Comparison of ENCODE assay signal across 35 cellular contexts in genomic region chrX:21812628-21813027, GRCh38. TPM values are rescaled to one million over a fixed set of nuclear protein-coding genes. Genes with fewer than 3 reads are reported as not detected.
"Had no signal": no experiment of that assay in that cellular context is flagged by ENCODE, and none has a peak within 500 bp of the region (broad histone marks: within the 10 kb centered on the region; RNA-seq: fewer than 3 reads in every experiment).

No MANE protein-coding gene starts in this region.

- H3K4me3 Mint-ChIP-seq: activated CD4-positive, alpha-beta T cell treated with anti-CD3 and anti-CD28 coated beads, Interleukin-2, amount 10 ng/mL, durations not matched to agents 24 days and 14 days; activated CD8-positive, alpha-beta T cell treated with anti-CD3 and anti-CD28 coated beads for 36 hours; activated naive CD4-positive, alpha-beta T cell treated with anti-CD3 and anti-CD28 coated beads, Interleukin-2, amount 10 ng/mL, durations not matched to agents 7 days and 5 days; activated naive CD8-positive, alpha-beta T cell; activated naive CD8-positive, alpha-beta T cell treated with anti-CD3 and anti-CD28 coated beads, Interleukin-2, amount 50 U/mL, for 24 hours; activated T-cell treated with anti-CD3 and anti-CD28 coated beads, Interleukin-2, amount 50 U/mL, for 4 hours; brain had no signal

- H3K27ac Mint-ChIP-seq: activated CD4-positive, alpha-beta T cell treated with anti-CD3 and anti-CD28 coated beads, Interleukin-2, amount 10 ng/mL, durations not matched to agents 24 days and 14 days; activated CD8-positive, alpha-beta T cell treated with anti-CD3 and anti-CD28 coated beads for 36 hours; activated naive CD4-positive, alpha-beta T cell treated with anti-CD3 and anti-CD28 coated beads, Interleukin-2, amount 10 ng/mL, durations not matched to agents 7 days and 5 days; activated naive CD8-positive, alpha-beta T cell; activated naive CD8-positive, alpha-beta T cell treated with anti-CD3 and anti-CD28 coated beads, Interleukin-2, amount 50 U/mL, for 24 hours; brain had no signal

- H3K27ac ChIP-seq: SJCRH30, SK-N-MC, WERI-Rb-1 had no signal

- DNase-seq: activated CD4-positive, alpha-beta T cell treated with anti-CD3 and anti-CD28 coated beads, Interleukin-2, amount 10 ng/mL, durations not matched to agents 24 days and 14 days; activated CD4-positive, alpha-beta T cell treated with anti-CD3 and anti-CD28 coated beads, Interleukin-2, amount 50 U/mL, for 4 hours; activated CD8-positive, alpha-beta T cell treated with anti-CD3 and anti-CD28 coated beads for 36 hours; activated effector memory CD4-positive, alpha-beta T cell treated with Interleukin-2 at 50 U/mL for 16 hours; activated naive CD4-positive, alpha-beta T cell treated with anti-CD3 and anti-CD28 coated beads, Interleukin-2, amount 10 ng/mL, durations not matched to agents 7 days and 5 days; activated naive CD8-positive, alpha-beta T cell treated with anti-CD3 and anti-CD28 coated beads, Interleukin-2, amount 50 U/mL, for 24 hours; activated T-cell treated with anti-CD3 and anti-CD28 coated beads, Interleukin-2, amount 50 U/mL, for 4 hours; anterior cingulate cortex; caudate nucleus; cerebellar nuclear complex; MM.1S; NCI-H1092 treated with DMSO at 0.1 percent for 48 hours; NCI-H1417; NCI-H146; NCI-H187; NCI-H2029 treated with DMSO at 0.1 percent for 48 hours; NCI-H2107; NCI-H2171; NCI-H510A; NCI-H526; NCI-H748 treated with DMSO at 0.1 percent for 48 hours; SHP77; SJCRH30; T1000; WERI-Rb-1 had no signal

- H3K36me3 Mint-ChIP-seq: activated naive CD4-positive, alpha-beta T cell treated with anti-CD3 and anti-CD28 coated beads, Interleukin-2, amount 10 ng/mL, durations not matched to agents 7 days and 5 days; brain had no signal

- H3K4me3 ChIP-seq: SJCRH30, SK-N-MC had no signal

- H3K9me3 Mint-ChIP-seq: activated CD8-positive, alpha-beta T cell treated with anti-CD3 and anti-CD28 coated beads for 36 hours; activated naive CD4-positive, alpha-beta T cell treated with anti-CD3 and anti-CD28 coated beads, Interleukin-2, amount 10 ng/mL, durations not matched to agents 7 days and 5 days; activated naive CD8-positive, alpha-beta T cell treated with anti-CD3 and anti-CD28 coated beads, Interleukin-2, amount 50 U/mL, for 24 hours had no signal

- H3K9me3 ChIP-seq: SJCRH30 had no signal

- H3K36me3 ChIP-seq: SJCRH30, WERI-Rb-1 had no signal

- ATAC-seq: activated CD8-positive, alpha-beta T cell treated with anti-CD3 and anti-CD28 coated beads for 36 hours; activated naive CD8-positive, alpha-beta T cell treated with anti-CD3 and anti-CD28 coated beads, Interleukin-2, amount 50 U/mL, for 24 hours; activated T-cell treated with anti-CD3 and anti-CD28 coated beads, Interleukin-2, amount 50 U/mL, for 4 hours; Panc1 had no signal

- H3K27me3 Mint-ChIP-seq: activated CD4-positive, alpha-beta T cell treated with anti-CD3 and anti-CD28 coated beads, Interleukin-2, amount 10 ng/mL, durations not matched to agents 24 days and 14 days; activated CD8-positive, alpha-beta T cell treated with anti-CD3 and anti-CD28 coated beads for 36 hours; activated naive CD4-positive, alpha-beta T cell treated with anti-CD3 and anti-CD28 coated beads, Interleukin-2, amount 10 ng/mL, durations not matched to agents 7 days and 5 days; activated naive CD8-positive, alpha-beta T cell; activated naive CD8-positive, alpha-beta T cell treated with anti-CD3 and anti-CD28 coated beads, Interleukin-2, amount 50 U/mL, for 24 hours had no signal

- H3K4me1 Mint-ChIP-seq: activated CD4-positive, alpha-beta T cell treated with anti-CD3 and anti-CD28 coated beads, Interleukin-2, amount 10 ng/mL, durations not matched to agents 24 days and 14 days; activated naive CD4-positive, alpha-beta T cell treated with anti-CD3 and anti-CD28 coated beads, Interleukin-2, amount 10 ng/mL, durations not matched to agents 7 days and 5 days; activated naive CD8-positive, alpha-beta T cell treated with anti-CD3 and anti-CD28 coated beads, Interleukin-2, amount 50 U/mL, for 24 hours had no signal

- H3K27me3 ChIP-seq: SJCRH30 had no signal

RNA-seq across cellular contexts. Expression of gene SMPX, which starts 54.7 kb away (rescaled TPM):
- total RNA-seq: activated CD4-positive, alpha-beta T cell treated with anti-CD3 and anti-CD28 coated beads, Interleukin-2, amount 10 ng/mL, durations not matched to agents 24 days and 14 days; activated CD8-positive, alpha-beta memory T cell treated with anti-CD3 and anti-CD28 coated beads for 36 hours; activated CD8-positive, alpha-beta T cell treated with anti-CD3 and anti-CD28 coated beads for 36 hours; activated T-cell treated with anti-CD3 and anti-CD28 coated beads, Interleukin-2, amount 50 U/mL, for 4 hours; bronchial epithelial cell; LHCN-M2; RPMI7951; T-helper 1 cell treated with Interleukin-12 subunit alpha and Interleukin-12 subunit beta and Interleukin-4 antibody, amounts not matched to agents 30 ng/mL and 1 ng/mL, for 36 hours; T-helper 2 cell treated with Interferon-gamma antibody and Interleukin-4, amounts not matched to agents 100 ng/mL and 5 ng/mL, for 36 hours had no signal
